36 cellular contexts compared by ENCODE assay signal in genomic region chr14:87443039-87443438, GRCh38.
"Had no signal": no experiment of that assay in that cellular context is flagged by ENCODE, and none has a peak within 500 bp of the region (broad histone marks: within the 10 kb centered on the region; RNA-seq: fewer than 3 reads in every experiment).

No MANE protein-coding gene starts in this region.

- H3K27ac Mint-ChIP-seq: activated B cell treated with CpG ODN at 0.5 μM for 24 hours; activated CD4-positive, alpha-beta memory T cell treated with anti-CD3 and anti-CD28 coated beads for 36 hours; activated CD4-positive, alpha-beta T cell treated with anti-CD3 and anti-CD28 coated beads, Interleukin-2, amount 10 ng/mL, durations not matched to agents 24 days and 14 days; activated naive CD4-positive, alpha-beta T cell treated with anti-CD3 and anti-CD28 coated beads for 36 hours; activated naive CD4-positive, alpha-beta T cell treated with anti-CD3 and anti-CD28 coated beads, Interleukin-2, amount 50 U/mL, for 72 hours; activated naive CD8-positive, alpha-beta T cell treated with anti-CD3 and anti-CD28 coated beads for 36 hours; activated T-cell treated with anti-CD3 and anti-CD28 coated beads, Interleukin-2, amount 50 U/mL, for 72 hours; activated T-helper 1 cell treated with anti-CD3 and anti-CD28 coated beads, Interleukin-12 subunit alpha, Interleukin-12 subunit beta, Interleukin-2, Interleukin-4 antibody, amounts not matched to agents 30 ng/mL and 10 ng/mL and 1 ng/mL, durations not matched to agents 14 hours and 24 hours and 36 hours; activated T-helper 17 cell treated with anti-CD3 and anti-CD28 coated beads, Interleukin-2, amount 50 U/mL, for 72 hours; T-helper 2 cell treated with Interferon-gamma antibody and Interleukin-4, amounts not matched to agents 5 μg/mL and 100 μg/mL, for 36 hours had no signal

- H3K27ac ChIP-seq: adrenal gland, body of pancreas, brain microvascular endothelial cell, breast epithelium, coronary artery, VCaP had no signal

- H3K27me3 ChIP-seq: adrenal gland, body of pancreas, brain microvascular endothelial cell, breast epithelium had no signal

- H3K4me3 Mint-ChIP-seq: activated B cell treated with CpG ODN at 0.5 μM for 24 hours; activated CD4-positive, alpha-beta memory T cell treated with anti-CD3 and anti-CD28 coated beads for 36 hours; activated CD4-positive, alpha-beta T cell treated with anti-CD3 and anti-CD28 coated beads, Interleukin-2, amount 10 ng/mL, durations not matched to agents 24 days and 14 days; activated naive CD4-positive, alpha-beta T cell treated with anti-CD3 and anti-CD28 coated beads for 36 hours; activated naive CD8-positive, alpha-beta T cell treated with anti-CD3 and anti-CD28 coated beads for 36 hours; activated T-cell treated with anti-CD3 and anti-CD28 coated beads, Interleukin-2, amount 50 U/mL, for 4 hours; activated T-cell treated with anti-CD3 and anti-CD28 coated beads, Interleukin-2, amount 50 U/mL, for 72 hours; activated T-helper 1 cell treated with anti-CD3 and anti-CD28 coated beads, Interleukin-12 subunit alpha, Interleukin-12 subunit beta, Interleukin-2, Interleukin-4 antibody, amounts not matched to agents 30 ng/mL and 10 ng/mL and 1 ng/mL, durations not matched to agents 14 hours and 24 hours and 36 hours; activated T-helper 17 cell treated with anti-CD3 and anti-CD28 coated beads, Interleukin-2, amount 50 U/mL, for 72 hours; T-helper 2 cell treated with Interferon-gamma antibody and Interleukin-4, amounts not matched to agents 5 μg/mL and 100 μg/mL, for 36 hours had no signal

- H3K36me3 Mint-ChIP-seq: activated CD4-positive, alpha-beta memory T cell treated with anti-CD3 and anti-CD28 coated beads for 36 hours; activated naive CD4-positive, alpha-beta T cell treated with anti-CD3 and anti-CD28 coated beads, Interleukin-2, amount 50 U/mL, for 72 hours; activated naive CD8-positive, alpha-beta T cell treated with anti-CD3 and anti-CD28 coated beads for 36 hours had no signal

- H3K36me3 ChIP-seq: adrenal gland, brain microvascular endothelial cell, breast epithelium had no signal

- H3K9me3 ChIP-seq: adrenal gland, body of pancreas, breast epithelium had no signal

- H3K4me3 ChIP-seq: adrenal gland, body of pancreas, breast epithelium, coronary artery had no signal

- ATAC-seq: activated naive CD4-positive, alpha-beta T cell treated with anti-CD3 and anti-CD28 coated beads, Interleukin-2, amount 50 U/mL, for 72 hours; activated T-cell treated with anti-CD3 and anti-CD28 coated beads, Interleukin-2, amount 50 U/mL, for 4 hours; activated T-cell treated with anti-CD3 and anti-CD28 coated beads, Interleukin-2, amount 50 U/mL, for 72 hours; activated T-helper 17 cell treated with anti-CD3 and anti-CD28 coated beads, Interleukin-2, amount 50 U/mL, for 72 hours; body of pancreas had no signal

- FAIRE-seq: astrocyte, colon, TTC549 had no signal

- H3K27me3 Mint-ChIP-seq: activated B cell treated with CpG ODN at 0.5 μM for 24 hours; activated CD4-positive, alpha-beta memory T cell treated with anti-CD3 and anti-CD28 coated beads for 36 hours; activated CD4-positive, alpha-beta T cell treated with anti-CD3 and anti-CD28 coated beads, Interleukin-2, amount 10 ng/mL, durations not matched to agents 24 days and 14 days; activated naive CD8-positive, alpha-beta T cell treated with anti-CD3 and anti-CD28 coated beads for 36 hours; activated T-helper 17 cell treated with anti-CD3 and anti-CD28 coated beads, Interleukin-2, amount 50 U/mL, for 72 hours had no signal

- DNase-seq: activated B cell treated with CpG ODN at 0.5 μM for 24 hours; activated CD4-positive, alpha-beta memory T cell treated with anti-CD3 and anti-CD28 coated beads for 36 hours; activated CD4-positive, alpha-beta T cell treated with anti-CD3 and anti-CD28 coated beads for 4 hours; activated CD4-positive, alpha-beta T cell treated with anti-CD3 and anti-CD28 coated beads, Interleukin-2, amount 10 ng/mL, durations not matched to agents 24 days and 14 days; activated CD4-positive, alpha-beta T cell treated with anti-CD3 and anti-CD28 coated beads, Interleukin-2, amount 50 U/mL, for 1 hour; activated CD4-positive, alpha-beta T cell treated with anti-CD3 and anti-CD28 coated beads, Interleukin-2, amount 50 U/mL, for 4 hours; activated CD4-positive, CD25-positive, alpha-beta regulatory T cell treated with anti-CD3 and anti-CD28 coated beads, Interleukin-2, amount 50 U/mL, for 72 hours; activated CD8-positive, alpha-beta memory T cell treated with anti-CD3 and anti-CD28 coated beads, Interleukin-2, amount 50 U/mL, for 4 hours; activated effector memory CD4-positive, alpha-beta T cell treated with anti-CD3 and anti-CD28 coated beads, Interleukin-2, amount 50 U/mL, for 16 hours; activated gamma-delta T cell treated with Interleukin-2 at 50 U/mL for 16 hours; activated naive CD4-positive, alpha-beta T cell; activated naive CD4-positive, alpha-beta T cell treated with anti-CD3 and anti-CD28 coated beads for 36 hours; activated naive CD4-positive, alpha-beta T cell treated with anti-CD3 and anti-CD28 coated beads, Interleukin-2, amount 50 U/mL, for 16 hours; activated naive CD8-positive, alpha-beta T cell treated with anti-CD3 and anti-CD28 coated beads for 36 hours; activated T-cell treated with anti-CD3 and anti-CD28 coated beads for 4 hours; activated T-cell treated with anti-CD3 and anti-CD28 coated beads, Interleukin-2, amount 50 U/mL, for 1 hour; activated T-cell treated with anti-CD3 and anti-CD28 coated beads, Interleukin-2, amount 50 U/mL, for 4 hours; activated T-cell treated with anti-CD3 and anti-CD28 coated beads, Interleukin-2, amount 50 U/mL, for 72 hours; adrenal gland; amniotic stem cell; aorta; body of pancreas; brain microvascular endothelial cell; central memory CD4-positive, alpha-beta T cell; T-helper 2 cell; T-helper 9 cell had no signal

- H3K4me1 Mint-ChIP-seq: activated B cell treated with CpG ODN at 0.5 μM for 24 hours; activated CD4-positive, alpha-beta T cell treated with anti-CD3 and anti-CD28 coated beads, Interleukin-2, amount 10 ng/mL, durations not matched to agents 24 days and 14 days; activated naive CD8-positive, alpha-beta T cell treated with anti-CD3 and anti-CD28 coated beads for 36 hours; activated T-helper 17 cell treated with anti-CD3 and anti-CD28 coated beads, Interleukin-2, amount 50 U/mL, for 72 hours had no signal

- H3K4me1 ChIP-seq: adrenal gland, body of pancreas, breast epithelium had no signal

- H3K9me3 Mint-ChIP-seq: activated B cell treated with CpG ODN at 0.5 μM for 24 hours; activated naive CD8-positive, alpha-beta T cell treated with anti-CD3 and anti-CD28 coated beads for 36 hours; T-helper 2 cell treated with Interferon-gamma antibody and Interleukin-4, amounts not matched to agents 5 μg/mL and 100 μg/mL, for 36 hours had no signal
